ENCODE assay signal across 8 cellular contexts in genomic region chr11:10305964-10306918, GRCh38. TPM values are rescaled to one million over a fixed set of nuclear protein-coding genes. Genes with fewer than 3 reads are reported as not detected.
A peak's percentile ranks its signal among the peaks of the same experiment; 100 is the strongest.
DNase-seq lines count a peak whose midpoint lies in the region; ATAC-seq and TF ChIP-seq lines count a peak whose summit lies in the region.

No MANE protein-coding gene starts in this region.

- H3K27ac ChIP-seq in 22Rv1: peak overlapping the region; percentile 86
- peak overlapping the region; percentile 86 for H3K27ac ChIP-seq in psoas muscle

- 15 to 27% (median 25%) methylated on average over 61 to 65 of the region's 65 CpGs for WGBS in psoas muscle, 3 donors

- H3K4me3 ChIP-seq in psoas muscle: peak overlapping the region; percentile 84

- DNase-seq in GM13976 (ENCODE audit: low spot score): peak; percentile 36
- DNase-seq in activated CD8-positive, alpha-beta memory T cell treated with anti-CD3 and anti-CD28 coated beads, Interleukin-2, amount 50 U/mL, for 48 hours: peak; percentile 65
- DNase-seq in germinal center (ENCODE audit: low spot score): peak; percentile 14
- DNase-seq in psoas muscle: peak; percentile 31 to 59
- no peak for DNase-seq in AML-193 (lab: John Stamatoyannopoulos, UW)
- DNase-seq in SW480 (ENCODE audit: low spot score): no peak

- H3K36me3 ChIP-seq in psoas muscle (ENCODE audit: insufficient read depth in 1 of 2, low read depth in 1 of 2): no peaks in the 10 kb centered on the region

- H3K4me1 ChIP-seq in psoas muscle: peaks cover 35% of the 10 kb centered on the region

- no peaks in the 10 kb centered on the region for H3K9me3 ChIP-seq in psoas muscle

- intact Hi-C loops in psoas muscle (cut with DNase I): loop anchor here (2.0 to 10.0 kb wide), 6 partner anchors 97 to 549 kb away; no protein-coding TSS in a partner anchor

- H3K27me3 ChIP-seq in psoas muscle (ENCODE audit: insufficient read depth in 3 of 3, low read length in 2 of 3): no peaks in the 10 kb centered on the region

- in situ Hi-C loops in GM13976 (cut with MboI; ENCODE audit: low sequenced_read_pairs, unreplicated experiment): loop anchor here (25.0 kb wide), 2 partner anchors 319 to 444 kb away; no protein-coding TSS in a partner anchor

- ATAC-seq in psoas muscle (no peak), HG03097 (IDR thresholded peaks at IDR 0.05; ENCODE audit: low FRiP score, unreplicated experiment) (no peak)

- no peak for TF ChIP-seq CTCF in 22Rv1 (IDR thresholded peaks at IDR 0.05)
- no peak for TF ChIP-seq CTCF in GM13976 (IDR thresholded peaks at IDR 0.05; ENCODE audit: borderline replicate concordance, control extremely low read depth, extremely low read depth, insufficient read depth, missing control alignments)
- no peak for TF ChIP-seq CTCF in psoas muscle (IDR thresholded peaks at IDR 0.05)

RNA-seq across cellular contexts. Expression of gene ADM, which starts 1.4 kb away (rescaled TPM):
- 10 to 100 TPM; 11.8 to 73.3 (median 27.8) TPM for total RNA-seq in psoas muscle
- polyA plus RNA-seq in psoas muscle: 10 to 100 TPM; 11.7 to 45.1 (median 23.1) TPM

RNA-seq across cellular contexts. Expression of gene SBF2, which starts 12.2 kb away (rescaled TPM):
- total RNA-seq in psoas muscle: 10 to 100 TPM; 10.6 to 12.6 (median 12.2) TPM
- polyA plus RNA-seq in psoas muscle: 1 to 10 TPM; 3.3 to 6.8 (median 5.5) TPM

Comparison
In these comparisons a context has a peak if more than half of its experiments do, and no peak if none do; other contexts are left out.
1. DNase-seq: peak in GM13976 (single experiment), activated CD8-positive, alpha-beta memory T cell treated with anti-CD3 and anti-CD28 coated beads, Interleukin-2, amount 50 U/mL, for 48 hours (single experiment), germinal center (single experiment) and psoas muscle (2 of 2); none in AML-193 (0 of 2) and SW480 (single experiment).